33 cellular contexts compared by ENCODE assay signal in the genomic region with DNA sequence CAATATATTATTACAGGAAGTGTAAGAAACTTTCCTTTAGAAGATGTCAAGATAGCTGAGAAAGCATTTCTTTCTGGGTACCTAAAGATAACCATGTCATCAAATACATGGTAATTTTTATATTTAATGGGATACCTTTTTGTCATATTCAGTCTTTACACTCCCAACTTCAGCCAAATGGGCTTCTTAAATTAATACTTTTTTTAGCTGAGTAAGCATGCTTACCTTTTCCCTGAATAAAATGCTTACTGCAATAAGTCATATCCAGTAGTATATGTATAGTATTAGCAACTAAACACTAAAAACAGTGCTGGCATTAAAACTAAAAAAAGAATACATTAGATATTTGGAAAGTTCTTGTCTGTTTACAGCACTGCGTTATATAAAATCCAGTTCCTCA. TPM values are rescaled to one million over a fixed set of nuclear protein-coding genes. Genes with fewer than 3 reads are reported as not detected.
"Had no signal": no experiment of that assay in that cellular context is flagged by ENCODE, and none has a peak within 500 bp of the region (broad histone marks: within the 10 kb centered on the region; RNA-seq: fewer than 3 reads in every experiment).

No MANE protein-coding gene starts in this region.

- H3K27ac ChIP-seq: ascending aorta, breast epithelium, cardiac muscle cell, coronary artery, esophagus muscularis mucosa, foreskin keratinocyte, gastrocnemius medialis, heart right ventricle had no signal

- H3K9me3 ChIP-seq: ascending aorta, breast epithelium, esophagus muscularis mucosa, gastrocnemius medialis, heart right ventricle had no signal

- H3K36me3 ChIP-seq: ascending aorta, breast epithelium, cardiac muscle cell, esophagus muscularis mucosa, gastrocnemius medialis, heart right ventricle had no signal

- ATAC-seq: activated CD4-positive, alpha-beta T cell treated with anti-CD3 and anti-CD28 coated beads for 36 hours; activated CD8-positive, alpha-beta memory T cell treated with anti-CD3 and anti-CD28 coated beads, Interleukin-2, amount 10 ng/mL, durations not matched to agents 7 days and 5 days; activated CD8-positive, alpha-beta T cell treated with anti-CD3 and anti-CD28 coated beads, Interleukin-2, amount 10 ng/mL, durations not matched to agents 7 days and 5 days; activated naive CD4-positive, alpha-beta T cell treated with anti-CD3 and anti-CD28 coated beads, Interleukin-2, amount 50 U/mL, for 72 hours; activated T-cell treated with anti-CD3 and anti-CD28 coated beads, Interleukin-2, amount 50 U/mL, for 72 hours; foreskin keratinocyte; gastrocnemius medialis; heart right ventricle; T-helper 17 cell had no signal

- H3K4me3 ChIP-seq: ascending aorta, breast epithelium, cardiac muscle cell, coronary artery, dorsolateral prefrontal cortex, esophagus muscularis mucosa, gastrocnemius medialis, heart right ventricle had no signal

- H3K27me3 ChIP-seq: ascending aorta, breast epithelium, cardiac muscle cell, dorsolateral prefrontal cortex, esophagus muscularis mucosa, foreskin keratinocyte, gastrocnemius medialis, heart right ventricle had no signal

- H3K4me1 ChIP-seq: ascending aorta, breast epithelium, esophagus muscularis mucosa, gastrocnemius medialis, heart right ventricle had no signal

- DNase-seq: activated CD4-positive, alpha-beta memory T cell treated with anti-CD3 and anti-CD28 coated beads for 36 hours; activated CD4-positive, alpha-beta T cell treated with anti-CD3 and anti-CD28 coated beads for 36 hours; activated CD4-positive, alpha-beta T cell treated with anti-CD3 and anti-CD28 coated beads, Interleukin-2, amount 10 ng/mL, durations not matched to agents 24 days and 14 days; activated CD4-positive, CD25-positive, alpha-beta regulatory T cell; activated CD4-positive, CD25-positive, alpha-beta regulatory T cell treated with anti-CD3 and anti-CD28 coated beads, Interleukin-2, amount 50 U/mL, for 72 hours; activated CD8-positive, alpha-beta memory T cell treated with anti-CD3 and anti-CD28 coated beads, Interleukin-2, amount 10 ng/mL, durations not matched to agents 7 days and 5 days; activated CD8-positive, alpha-beta memory T cell treated with anti-CD3 and anti-CD28 coated beads, Interleukin-2, amount 50 U/mL, for 4 hours; activated CD8-positive, alpha-beta T cell treated with anti-CD3 and anti-CD28 coated beads, Interleukin-2, amount 10 ng/mL, durations not matched to agents 7 days and 5 days; activated gamma-delta T cell; activated naive CD4-positive, alpha-beta T cell; activated naive CD4-positive, alpha-beta T cell treated with anti-CD3 and anti-CD28 coated beads, Interleukin-2, amount 10 ng/mL, durations not matched to agents 7 days and 5 days; activated naive CD8-positive, alpha-beta T cell treated with anti-CD3 and anti-CD28 coated beads, Interleukin-2, amount 10 ng/mL, durations not matched to agents 7 days and 5 days; activated T-cell treated with anti-CD3 and anti-CD28 coated beads, Interleukin-2, amount 50 U/mL, for 1 hour; activated T-cell treated with anti-CD3 and anti-CD28 coated beads, Interleukin-2, amount 50 U/mL, for 72 hours; dorsolateral prefrontal cortex; effector memory CD4-positive, alpha-beta T cell; endodermal cell; erythroblast; foreskin keratinocyte; gastrocnemius medialis; heart right ventricle; T-helper 1 cell; T-helper 17 cell; T1000 had no signal

RNA-seq across cellular contexts. Expression of a gene that starts 17.4 kb away (rescaled TPM):
- total RNA-seq: activated CD4-positive, alpha-beta memory T cell treated with anti-CD3 and anti-CD28 coated beads for 36 hours; activated CD4-positive, alpha-beta T cell treated with anti-CD3 and anti-CD28 coated beads for 36 hours; activated CD4-positive, alpha-beta T cell treated with anti-CD3 and anti-CD28 coated beads, Interleukin-2, amount 10 ng/mL, durations not matched to agents 24 days and 14 days; activated CD8-positive, alpha-beta memory T cell treated with anti-CD3 and anti-CD28 coated beads for 36 hours; activated CD8-positive, alpha-beta memory T cell treated with anti-CD3 and anti-CD28 coated beads, Interleukin-2, amount 10 ng/mL, durations not matched to agents 7 days and 5 days; activated CD8-positive, alpha-beta T cell treated with anti-CD3 and anti-CD28 coated beads, Interleukin-2, amount 10 ng/mL, durations not matched to agents 7 days and 5 days; activated naive CD4-positive, alpha-beta T cell treated with anti-CD3 and anti-CD28 coated beads, Interleukin-2, amount 50 U/mL, for 72 hours; activated naive CD8-positive, alpha-beta T cell treated with anti-CD3 and anti-CD28 coated beads, Interleukin-2, amount 10 ng/mL, durations not matched to agents 7 days and 5 days; activated T-cell treated with anti-CD3 and anti-CD28 coated beads, Interleukin-2, amount 50 U/mL, for 72 hours; ascending aorta; breast epithelium; cardiac muscle cell; cerebellum; dorsolateral prefrontal cortex; endodermal cell; esophagus muscularis mucosa; foreskin keratinocyte; gastrocnemius medialis; glomerular endothelial cell; heart right ventricle; T-helper 17 cell had no signal
- polyA plus RNA-seq: cardiac muscle cell, foreskin keratinocyte, heart right ventricle had no signal
